27 cellular contexts compared by ENCODE assay signal in the genomic region with DNA sequence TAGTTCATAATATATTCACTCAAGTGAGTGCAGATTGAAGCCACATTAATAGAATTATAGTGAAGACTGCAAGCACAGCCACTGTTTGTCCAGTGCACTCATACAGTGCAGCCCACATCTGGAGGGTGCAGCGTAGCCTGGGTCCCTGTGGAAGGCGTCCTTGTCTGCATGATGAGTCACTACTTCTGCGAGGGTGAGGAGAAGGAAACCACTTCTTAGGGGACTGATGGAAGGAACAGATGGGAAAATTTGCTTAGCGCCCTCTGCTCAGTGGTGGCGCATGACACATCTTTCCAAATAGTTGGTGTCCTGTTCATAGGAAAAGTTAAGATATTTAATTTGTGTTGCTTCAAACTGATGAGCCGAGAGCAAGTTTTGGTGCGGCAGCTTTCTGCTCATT.
"Had no signal": no experiment of that assay in that cellular context is flagged by ENCODE, and none has a peak within 500 bp of the region (broad histone marks: within the 10 kb centered on the region; RNA-seq: fewer than 3 reads in every experiment).

No MANE protein-coding gene starts in this region.

- H3K27me3 Mint-ChIP-seq: activated CD4-positive, alpha-beta T cell treated with anti-CD3 and anti-CD28 coated beads, Interleukin-2, amount 10 ng/mL, durations not matched to agents 24 days and 14 days; activated naive CD8-positive, alpha-beta T cell treated with anti-CD3 and anti-CD28 coated beads, Interleukin-2, amount 10 ng/mL, durations not matched to agents 7 days and 5 days had no signal

- H3K9me3 Mint-ChIP-seq: activated CD4-positive, alpha-beta T cell treated with anti-CD3 and anti-CD28 coated beads, Interleukin-2, amount 10 ng/mL, durations not matched to agents 24 days and 14 days; activated CD8-positive, alpha-beta T cell treated with anti-CD3 and anti-CD28 coated beads for 36 hours; activated naive CD8-positive, alpha-beta T cell treated with anti-CD3 and anti-CD28 coated beads, Interleukin-2, amount 10 ng/mL, durations not matched to agents 7 days and 5 days; activated T-cell treated with anti-CD3 and anti-CD28 coated beads, Interleukin-2, amount 50 U/mL, for 72 hours; activated T-helper 17 cell treated with anti-CD3 and anti-CD28 coated beads, Interleukin-2, amount 50 U/mL, for 72 hours; central memory CD8-positive, alpha-beta T cell; T-helper 1 cell treated with Interleukin-12 subunit alpha and Interleukin-12 subunit beta and Interleukin-4 antibody, amounts not matched to agents 30 μg/mL and 1 μg/mL, for 36 hours; T-helper 2 cell treated with Interferon-gamma antibody and Interleukin-4, amounts not matched to agents 5 μg/mL and 100 μg/mL, for 36 hours had no signal

- H3K4me1 Mint-ChIP-seq: activated CD4-positive, alpha-beta T cell treated with anti-CD3 and anti-CD28 coated beads, Interleukin-2, amount 10 ng/mL, durations not matched to agents 24 days and 14 days; activated naive CD8-positive, alpha-beta T cell treated with anti-CD3 and anti-CD28 coated beads, Interleukin-2, amount 10 ng/mL, durations not matched to agents 7 days and 5 days; activated T-helper 17 cell treated with anti-CD3 and anti-CD28 coated beads, Interleukin-2, amount 50 U/mL, for 72 hours; central memory CD8-positive, alpha-beta T cell had no signal

- H3K4me3 Mint-ChIP-seq: activated CD4-positive, alpha-beta T cell treated with anti-CD3 and anti-CD28 coated beads, Interleukin-2, amount 10 ng/mL, durations not matched to agents 24 days and 14 days; activated CD8-positive, alpha-beta T cell treated with anti-CD3 and anti-CD28 coated beads for 36 hours; activated naive CD8-positive, alpha-beta T cell treated with anti-CD3 and anti-CD28 coated beads, Interleukin-2, amount 10 ng/mL, durations not matched to agents 7 days and 5 days; activated T-cell treated with anti-CD3 and anti-CD28 coated beads, Interleukin-2, amount 50 U/mL, for 72 hours; activated T-helper 17 cell treated with anti-CD3 and anti-CD28 coated beads, Interleukin-2, amount 50 U/mL, for 72 hours; central memory CD8-positive, alpha-beta T cell; T-helper 1 cell treated with Interleukin-12 subunit alpha and Interleukin-12 subunit beta and Interleukin-4 antibody, amounts not matched to agents 30 μg/mL and 1 μg/mL, for 36 hours; T-helper 2 cell treated with Interferon-gamma antibody and Interleukin-4, amounts not matched to agents 5 μg/mL and 100 μg/mL, for 36 hours had no signal

- H3K36me3 Mint-ChIP-seq: activated naive CD8-positive, alpha-beta T cell treated with anti-CD3 and anti-CD28 coated beads, Interleukin-2, amount 10 ng/mL, durations not matched to agents 7 days and 5 days had no signal

- ATAC-seq: activated CD8-positive, alpha-beta T cell treated with anti-CD3 and anti-CD28 coated beads for 36 hours; activated T-cell treated with anti-CD3 and anti-CD28 coated beads, Interleukin-2, amount 50 U/mL, for 72 hours; activated T-helper 17 cell treated with anti-CD3 and anti-CD28 coated beads, Interleukin-2, amount 50 U/mL, for 72 hours; Panc1 had no signal

- DNase-seq: activated CD4-positive, alpha-beta T cell treated with anti-CD3 and anti-CD28 coated beads, Interleukin-2, amount 10 ng/mL, durations not matched to agents 24 days and 14 days; activated CD4-positive, alpha-beta T cell treated with anti-CD3 and anti-CD28 coated beads, Interleukin-2, amount 50 U/mL, for 4 hours; activated CD8-positive, alpha-beta T cell treated with anti-CD3 and anti-CD28 coated beads for 36 hours; activated effector memory CD4-positive, alpha-beta T cell treated with anti-CD3 and anti-CD28 coated beads, Interleukin-2, amount 50 U/mL, for 16 hours; activated naive CD4-positive, alpha-beta T cell; activated naive CD4-positive, alpha-beta T cell treated with anti-CD3 and anti-CD28 coated beads, Interleukin-2, amount 50 U/mL, for 16 hours; activated naive CD8-positive, alpha-beta T cell treated with anti-CD3 and anti-CD28 coated beads, Interleukin-2, amount 10 ng/mL, durations not matched to agents 7 days and 5 days; activated T-cell treated with anti-CD3 and anti-CD28 coated beads, Interleukin-2, amount 50 U/mL, for 1 hour; activated T-cell treated with anti-CD3 and anti-CD28 coated beads, Interleukin-2, amount 50 U/mL, for 72 hours; amygdala; NCI-H1048; NCI-H1105 treated with DMSO at 0.1 percent for 48 hours; NCI-H1436; NCI-H1694; NCI-H1930; NCI-H2081 treated with DMSO at 0.1 percent for 48 hours; NCI-H226; NCI-H446 treated with DMSO at 0.1 percent for 48 hours; NCI-H524 treated with DMSO at 0.1 percent for 48 hours; RPMI8226; SHP77 treated with DMSO at 0.1 percent for 48 hours; SK-N-SH had no signal

- H3K27ac Mint-ChIP-seq: activated CD4-positive, alpha-beta T cell treated with anti-CD3 and anti-CD28 coated beads, Interleukin-2, amount 10 ng/mL, durations not matched to agents 24 days and 14 days; activated CD8-positive, alpha-beta T cell treated with anti-CD3 and anti-CD28 coated beads for 36 hours; activated naive CD8-positive, alpha-beta T cell treated with anti-CD3 and anti-CD28 coated beads, Interleukin-2, amount 10 ng/mL, durations not matched to agents 7 days and 5 days; activated T-cell treated with anti-CD3 and anti-CD28 coated beads, Interleukin-2, amount 50 U/mL, for 72 hours; activated T-helper 17 cell treated with anti-CD3 and anti-CD28 coated beads, Interleukin-2, amount 50 U/mL, for 72 hours; T-helper 1 cell treated with Interleukin-12 subunit alpha and Interleukin-12 subunit beta and Interleukin-4 antibody, amounts not matched to agents 30 μg/mL and 1 μg/mL, for 36 hours; T-helper 2 cell treated with Interferon-gamma antibody and Interleukin-4, amounts not matched to agents 5 μg/mL and 100 μg/mL, for 36 hours had no signal
